8 cellular contexts compared by ENCODE assay signal in the genomic region with DNA sequence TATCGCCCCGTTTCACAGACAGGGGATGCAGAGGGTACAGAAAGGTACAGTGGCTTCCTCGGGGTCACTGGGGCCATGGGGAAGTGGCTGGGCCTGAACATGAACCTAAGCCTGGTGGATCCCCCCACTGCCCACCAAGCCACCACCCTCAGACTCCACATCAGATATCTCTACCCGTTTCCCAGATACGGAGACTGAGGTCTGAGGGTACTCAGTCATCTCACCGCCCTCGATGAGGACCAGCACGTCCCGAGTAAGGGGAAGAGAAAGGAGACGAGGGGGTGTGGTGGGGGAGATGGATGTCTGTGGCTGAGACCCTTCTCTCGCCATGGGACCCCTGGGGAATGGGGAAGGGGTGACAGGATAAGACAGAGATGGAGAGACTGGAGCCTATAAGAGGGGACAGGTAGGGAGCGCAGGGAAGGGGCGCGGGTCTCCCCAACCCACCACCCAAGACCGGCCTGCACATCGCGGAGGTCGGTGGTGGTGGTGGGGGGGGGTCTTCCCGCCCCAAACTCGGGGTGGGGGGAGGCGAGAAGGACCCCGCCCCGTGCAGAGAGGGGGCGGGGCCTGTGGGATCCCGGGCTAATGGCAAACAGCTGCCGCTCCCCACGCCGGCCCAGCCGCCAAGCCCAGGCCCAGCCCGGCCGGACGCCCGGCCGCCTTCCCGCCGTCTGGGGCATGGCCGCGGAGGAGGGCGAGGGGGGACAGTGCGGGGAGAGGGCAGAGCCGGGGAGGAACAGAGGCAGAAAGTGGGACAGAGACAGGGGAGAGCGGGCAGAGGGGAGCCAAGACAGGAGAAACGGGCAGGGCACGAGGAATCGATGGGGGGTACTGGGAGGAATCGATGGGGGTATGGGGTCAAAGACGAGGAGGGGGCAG. TPM values are rescaled to one million over a fixed set of nuclear protein-coding genes. Genes with fewer than 3 reads are reported as not detected.
A peak's percentile ranks its signal among the peaks of the same experiment; 100 is the strongest.
DNase-seq lines count a peak whose midpoint lies in the region; ATAC-seq, FAIRE-seq and TF ChIP-seq lines count a peak whose summit lies in the region.

No MANE protein-coding gene starts in this region.

- H3K27me3 Mint-ChIP-seq in activated naive CD8-positive, alpha-beta T cell: no peaks in the 10 kb centered on the region

- peaks cover 35% of the 10 kb centered on the region for H3K36me3 ChIP-seq in right atrium auricular region

- H3K36me3 Mint-ChIP-seq in activated naive CD8-positive, alpha-beta T cell: no peaks in the 10 kb centered on the region

- intact Hi-C loops in sciatic nerve (cut with DNase I): no loop called here

- H3K9me3 ChIP-seq in right atrium auricular region: no peaks in the 10 kb centered on the region

- TF ChIP-seq CTCF in right atrium auricular region (IDR thresholded peaks at IDR 0.05): no peak

- peak; percentile 58 for DNase-seq in AG08395 (ENCODE audit: low spot score)
- peak; percentile 37 for DNase-seq in HCEC 1CT
- DNase-seq in right atrium auricular region (ENCODE audit: low spot score): no peak
- peak; percentile 79 for DNase-seq in sciatic nerve (ENCODE audit: low spot score)
- DNase-seq in GM12891 (ENCODE audit: insufficient read length, low spot score): no peak
- no peak for DNase-seq in stimulated activated CD4-positive, alpha-beta T cell treated with anti-CD3 and anti-CD28 coated beads, Interleukin-12 subunit alpha, Interleukin-12 subunit beta, amount 100 ng/mL, for 4 hours

- FAIRE-seq in GM12891 (lab: Jason Lieb, UNC): no peak

- peak overlapping the region; percentile 95 to 96 for H3K27ac ChIP-seq in right atrium auricular region

- no peak overlapping the region for H3K27ac Mint-ChIP-seq in activated naive CD8-positive, alpha-beta T cell

- peaks cover 3 to 69% of the 10 kb centered on the region in 2 donors for H3K4me1 ChIP-seq in right atrium auricular region

- H3K9me3 Mint-ChIP-seq in activated naive CD8-positive, alpha-beta T cell (ENCODE audit: low read depth): no peaks in the 10 kb centered on the region

- H3K27me3 ChIP-seq in right atrium auricular region: no peaks in the 10 kb centered on the region

- ATAC-seq in sciatic nerve: peak; percentile 60
- no peak for ATAC-seq in GM18858 (IDR thresholded peaks at IDR 0.05; ENCODE audit: unreplicated experiment)

- TF ChIP-seq POLR2A in GM12891 (IDR thresholded peaks at IDR 0.05; ENCODE audit: low read depth, low read length): no peak

- H3K4me3 Mint-ChIP-seq in activated naive CD8-positive, alpha-beta T cell: peak overlapping the region; percentile 67

- peaks cover 6% of the 10 kb centered on the region for H3K4me1 Mint-ChIP-seq in activated naive CD8-positive, alpha-beta T cell (ENCODE audit: low read depth)

- peak overlapping the region; percentile 67 to 82 for H3K4me3 ChIP-seq in right atrium auricular region

TF ChIP-seq in GM12891, 5 proteins besides CTCF, POLR2A, EP300 and RAD21:
- TF ChIP-seq POU2F2 (IDR thresholded peaks at IDR 0.05; ENCODE audit: low read depth, low read length) (no peak), PAX5 (IDR thresholded peaks at IDR 0.05; ENCODE audit: insufficient read depth, low read length, severe bottlenecking) (no peak), POLR2AphosphoS5 (IDR thresholded peaks at IDR 0.05; ENCODE audit: low read depth, low read length) (no peak), SPI1 (IDR thresholded peaks at IDR 0.05; ENCODE audit: low read depth, low read length) (no peak), TAF1 (IDR thresholded peaks at IDR 0.05; ENCODE audit: low read depth, low read length) (no peak)

RNA-seq across cellular contexts. Expression of a gene that starts 0.7 kb away (rescaled TPM):
- total RNA-seq in right atrium auricular region (100 to 1,000 TPM; 445 to 622 TPM), sciatic nerve (296 TPM)
- polyA plus RNA-seq in GM12891 (2012; ENCODE audit: low read depth, missing spikeins): 13.2 TPM

RNA-seq across cellular contexts. Expression of a gene that starts 41.1 kb away (rescaled TPM):
- total RNA-seq in right atrium auricular region (1 to 10 TPM; 1.2 to 5.7 TPM), sciatic nerve (1.3 TPM)
- polyA plus RNA-seq in GM12891 (2012; ENCODE audit: low read depth, missing spikeins): 19.3 TPM

RNA-seq across cellular contexts. Expression of a gene that starts 42.8 kb away (rescaled TPM):
- total RNA-seq in right atrium auricular region (1 to 10 TPM in 1 of 2 donors, not detected in 1; 1.3 TPM), sciatic nerve (15.5 TPM)
- polyA plus RNA-seq in GM12891 (2012; ENCODE audit: low read depth, missing spikeins): not detected

Comparison
In these comparisons a context has a peak if more than half of its experiments do, and no peak if none do; other contexts are left out.
1. DNase-seq: peak in AG08395 (single experiment), HCEC 1CT (single experiment) and sciatic nerve (single experiment); none in right atrium auricular region (single experiment), GM12891 (single experiment) and stimulated activated CD4-positive, alpha-beta T cell treated with anti-CD3 and anti-CD28 coated beads, Interleukin-12 subunit alpha, Interleukin-12 subunit beta, amount 100 ng/mL, for 4 hours (single experiment).